Comparison of ENCODE assay signal across 11 cellular contexts in the genomic region with DNA sequence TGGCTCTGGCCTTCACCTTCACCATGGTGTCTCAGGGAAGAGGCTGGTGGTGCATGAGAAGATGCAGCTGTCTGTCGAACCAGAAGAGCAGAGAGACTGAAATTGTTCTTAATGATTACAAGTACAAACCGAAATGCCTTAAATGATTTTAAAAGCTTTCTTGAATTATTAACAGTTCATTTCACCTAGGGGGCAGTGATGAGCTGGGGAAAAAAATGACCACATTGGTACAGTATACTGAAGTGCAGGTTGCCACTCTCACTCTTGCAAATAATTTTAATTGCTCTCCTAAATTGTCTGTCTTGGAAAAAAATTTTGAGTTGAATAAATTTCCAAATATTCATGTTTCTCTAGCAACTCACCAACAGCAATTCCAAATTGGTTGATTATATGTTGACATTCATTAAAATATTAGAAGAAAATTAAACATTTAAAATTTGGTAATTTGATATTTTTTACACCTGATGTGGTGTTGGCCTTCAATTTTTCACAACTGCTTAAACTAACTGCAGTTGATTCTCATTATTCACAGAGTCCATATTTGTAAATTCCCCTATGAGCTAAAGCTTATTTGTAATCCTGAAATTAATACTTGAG.
DNase-seq lines count a peak whose midpoint lies in the region; ATAC-seq, FAIRE-seq and TF ChIP-seq lines count a peak whose summit lies in the region.
"Had no signal": no experiment of that assay in that cellular context is flagged by ENCODE, and none has a peak within 500 bp of the region (broad histone marks: within the 10 kb centered on the region; RNA-seq: fewer than 3 reads in every experiment).

No MANE protein-coding gene starts in this region.

- peak; percentile 53 for TF ChIP-seq CTCF in kidney epithelial cell (IDR thresholded peaks at IDR 0.05; ENCODE audit: insufficient read depth, low read length, poor library complexity, severe bottlenecking)

- no peaks in the 10 kb centered on the region for H3K36me3 ChIP-seq in kidney epithelial cell (ENCODE audit: control insufficient read depth, insufficient read depth, low read length)

- DNase-seq in SK-MEL-5 (ENCODE audit: low read depth, low spot score) (peak; percentile 49), kidney epithelial cell (ENCODE audit: low read depth) (no peak), NK-92 (lab: John Stamatoyannopoulos, UW; ENCODE audit: unreplicated experiment) (no peak), GM19240 (ENCODE audit: insufficient read length, low spot score) (no peak)
- DNase-seq in activated T-cell treated with anti-CD3 and anti-CD28 coated beads, Interleukin-2, amount 50 U/mL, for 48 hours: no peak
- DNase-seq: IMR-90, left colon had no signal

- ATAC-seq in HG03342 (IDR thresholded peaks at IDR 0.05; ENCODE audit: unreplicated experiment): peak; percentile 71
- no peak for ATAC-seq in HG02870 (IDR thresholded peaks at IDR 0.05; ENCODE audit: unreplicated experiment)
- ATAC-seq: left colon; stimulated activated memory B cell treated with anti-CD40 and anti-IgM and Interleukin-4, amounts not matched to agents 10 μg/mL and 1 μg/mL and 100 μg/mL, for 72 hours had no signal

- in situ Hi-C loops in SK-MEL-5 (cut with HindIII; ENCODE audit: low pct_unique_long_range_greater_than_20kb, low sequenced_read_pairs): no loop called here

- H3K4me3 ChIP-seq in kidney epithelial cell (ENCODE audit: low read depth, low read length): no peak overlapping the region

- H3K27me3 ChIP-seq in kidney epithelial cell (ENCODE audit: control insufficient read depth, insufficient read depth, low read length): no peaks in the 10 kb centered on the region

- peak; percentile 11 for FAIRE-seq in G401.6 (lab: Jason Lieb, UNC)
